ENCODE assay signal across 11 cellular contexts in the genomic region with DNA sequence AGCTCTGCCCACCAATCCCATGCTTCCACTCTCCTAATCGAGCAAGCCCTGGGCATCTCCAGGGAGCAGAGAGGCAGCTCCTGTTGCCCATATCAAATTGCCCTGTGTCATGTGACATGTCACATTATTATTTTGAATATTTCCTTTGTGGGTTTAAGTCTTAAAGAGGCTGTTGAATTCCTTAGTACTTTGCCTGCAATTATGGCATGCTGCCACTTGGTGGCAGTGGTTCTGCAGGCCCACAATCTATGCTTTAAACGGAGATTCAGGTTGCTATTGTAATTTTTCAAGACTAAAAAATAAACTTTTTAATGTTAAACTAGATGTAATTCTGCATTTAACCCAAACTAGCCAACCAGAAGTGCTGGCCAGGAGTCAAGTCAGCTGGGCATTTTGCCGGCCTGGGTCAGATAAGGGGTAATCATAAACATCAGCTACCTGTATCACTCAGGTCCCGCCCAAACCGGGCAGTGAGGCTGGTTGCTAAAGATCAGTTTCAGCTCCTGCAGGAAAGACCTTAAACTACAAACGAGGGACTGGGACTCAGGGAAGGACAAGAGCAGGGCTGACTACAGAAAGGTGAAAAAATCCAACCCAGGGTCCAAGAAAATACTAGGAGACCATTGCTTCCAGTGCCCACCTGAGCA. TPM values are rescaled to one million over a fixed set of nuclear protein-coding genes. Genes with fewer than 3 reads are reported as not detected.
DNase-seq lines count a peak whose midpoint lies in the region; ATAC-seq and TF ChIP-seq lines count a peak whose summit lies in the region.
"Had no signal": no experiment of that assay in that cellular context is flagged by ENCODE, and none has a peak within 500 bp of the region (broad histone marks: within the 10 kb centered on the region; RNA-seq: fewer than 3 reads in every experiment).

No MANE protein-coding gene starts in this region.

- H3K36me3 ChIP-seq in HEK293 (ENCODE audit: control insufficient read depth in 2 of 2, insufficient read depth in 1 of 2, low read length in 2 of 2) (peaks cover 0 to 27% of the 10 kb centered on the region in 2 experiments; a peak in 1 of 3 replicates), mesendoderm (ENCODE audit: control insufficient read depth, insufficient read depth, low read length) (no peaks in the 10 kb centered on the region)
- H3K36me3 ChIP-seq: vagina had no signal

- no peak overlapping the region for H3K18ac ChIP-seq in mesendoderm (ENCODE audit: low read length)

- peaks cover 20% of the 10 kb centered on the region for H3K4me1 ChIP-seq in HEK293 (ENCODE audit: control insufficient read depth, insufficient read depth, low read length)
- H3K4me1 ChIP-seq in mesendoderm (ENCODE audit: control insufficient read depth, low read depth, low read length) = no peaks in the 10 kb centered on the region
- H3K4me1 ChIP-seq: vagina had no signal

- no peak overlapping the region for H3K4ac ChIP-seq in mesendoderm (ENCODE audit: low read depth, low read length)

- H3K4me3 Mint-ChIP-seq in WTC11 = no peak overlapping the region
- H3K4me3 Mint-ChIP-seq in mesothelial cell of epicardium = no peak overlapping the region

- no peak overlapping the region for H3K27ac Mint-ChIP-seq in WTC11
- H3K27ac Mint-ChIP-seq in mesothelial cell of epicardium = no peak overlapping the region

- CTCF ChIA-PET in HEK293 (lab: Yijun Ruan, JAX) = interaction anchor here (1.1 to 1.5 kb wide), 3 partner anchors 10 to 28 kb away, joined by 3 to 5 read pairs (median 3); no protein-coding TSS in a partner anchor
- CTCF ChIA-PET in WTC11 (lab: Charles Lee) = interaction anchor here (0.7 to 3.0 kb wide), 8 partner anchors 10 to 133 kb away, joined by 3 to 13 read pairs (median 4); no protein-coding TSS in a partner anchor

- DNase-seq in CMK (ENCODE audit: low read depth) (peak; percentile 39), WTC11 (ENCODE audit: low spot score) (no peak), mesothelial cell of epicardium (ENCODE audit: low spot score in 2 of 2, unreplicated experiment in 2 of 2) (no peak), T-helper 1 cell (no peak), mesendoderm (no peak), T-helper 2 cell (no peak)
- DNase-seq: dorsolateral prefrontal cortex had no signal

- H2BK15ac ChIP-seq in mesendoderm (replicated peaks; ENCODE audit: low read depth) = no peak overlapping the region

- no peak overlapping the region for H3K4me2 ChIP-seq in mesendoderm (ENCODE audit: low read length)

- no peak overlapping the region for H4K5ac ChIP-seq in mesendoderm (ENCODE audit: low read length)

- H3K27me3 Mint-ChIP-seq in WTC11 (ENCODE audit: low read depth) = peaks cover 7% of the 10 kb centered on the region; the same call in 1 of the 2 replicates
- peaks cover 39% of the 10 kb centered on the region for H3K27me3 Mint-ChIP-seq in mesothelial cell of epicardium (ENCODE audit: low read depth)

- H3K9me3 Mint-ChIP-seq in WTC11 (peaks cover 10% of the 10 kb centered on the region), mesothelial cell of epicardium (peaks cover 8% of the 10 kb centered on the region)

- H3K79me2 ChIP-seq in mesendoderm (ENCODE audit: control insufficient read depth, insufficient read depth, low read length) = no peaks in the 10 kb centered on the region

- H4K8ac ChIP-seq in mesendoderm (ENCODE audit: low read depth, low read length) = no peak overlapping the region

- no peak overlapping the region for H3K27ac ChIP-seq in HEK293 (ENCODE audit: extremely low read depth, low read depth, low read length)
- no peak overlapping the region for H3K27ac ChIP-seq in mesendoderm (ENCODE audit: low read depth, low read length)
- H3K27ac ChIP-seq: dorsolateral prefrontal cortex, vagina had no signal

- no CpG with 5 or more reads among the region's 6 CpGs for WGBS in mesendoderm (ENCODE audit: extremely low coverage, insufficient coverage, low lambda C conversion rate)

- no peak overlapping the region for H3K56ac ChIP-seq in mesendoderm (ENCODE audit: low read length)

- no peak for TF ChIP-seq CTCF in HEK293 (tag by site-specific recombination; IDR thresholded peaks at IDR 0.05)
- peak; percentile 60 for TF ChIP-seq CTCF in WTC11 (IDR thresholded peaks at IDR 0.05)
- peak; percentile 64 for TF ChIP-seq CTCF in mesothelial cell of epicardium (IDR thresholded peaks at IDR 0.05; ENCODE audit: unreplicated experiment)

- no peaks in the 10 kb centered on the region for H3K79me1 ChIP-seq in mesendoderm (ENCODE audit: low read length)

- H3K4me1 Mint-ChIP-seq in WTC11 (no peaks in the 10 kb centered on the region), mesothelial cell of epicardium (no peaks in the 10 kb centered on the region)

- no peak overlapping the region for H3K23ac ChIP-seq in mesendoderm (ENCODE audit: low read length)

- H3K36me3 Mint-ChIP-seq in WTC11 = peaks cover 5% of the 10 kb centered on the region
- no peaks in the 10 kb centered on the region for H3K36me3 Mint-ChIP-seq in mesothelial cell of epicardium

- H3K9me3 ChIP-seq in HEK293 (ENCODE audit: control insufficient read depth, insufficient read depth, low read depth, low read length) = no peaks in the 10 kb centered on the region
- H3K9me3 ChIP-seq: vagina had no signal

- POLR2A ChIA-PET in HEK293 (lab: Yijun Ruan, JAX) (no interaction called here), WTC11 (lab: Charles Lee) (no interaction called here)

- H2BK120ac ChIP-seq in mesendoderm (ENCODE audit: low read depth, low read length) = no peak overlapping the region

- H3K4me3 ChIP-seq in HEK293 (ENCODE audit: low read depth, low read length) (no peak overlapping the region), mesendoderm (ENCODE audit: low read length) (no peak overlapping the region)
- H3K4me3 ChIP-seq: dorsolateral prefrontal cortex, vagina had no signal

- H2AK5ac ChIP-seq in mesendoderm (ENCODE audit: low read length) = no peak overlapping the region

- H3K27me3 ChIP-seq in mesendoderm (ENCODE audit: insufficient read depth, low read length, poor library complexity) = no peaks in the 10 kb centered on the region
- H3K27me3 ChIP-seq: dorsolateral prefrontal cortex, vagina had no signal

- no peak overlapping the region for H3K9ac ChIP-seq in mesendoderm (ENCODE audit: low read length)

- ATAC-seq in WTC11 (no peak), HG03565 (IDR thresholded peaks at IDR 0.05; ENCODE audit: unreplicated experiment) (no peak)
- ATAC-seq: sciatic nerve had no signal

- no peak overlapping the region for H2BK5ac ChIP-seq in mesendoderm (ENCODE audit: low read length)

TF ChIP-seq in HEK293, 187 proteins besides CTCF, POLR2A, EP300 and RAD21:
- no peak for TF ChIP-seq YY2 (tag by site-specific recombination; IDR thresholded peaks at IDR 0.05)
- TF ChIP-seq, protein P1, sequence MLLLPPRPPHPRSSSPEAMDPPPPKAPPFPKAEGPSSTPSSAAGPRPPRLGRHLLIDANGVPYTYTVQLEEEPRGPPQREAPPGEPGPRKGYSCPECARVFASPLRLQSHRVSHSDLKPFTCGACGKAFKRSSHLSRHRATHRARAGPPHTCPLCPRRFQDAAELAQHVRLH (tag by site-specific recombination; IDR thresholded peaks at IDR 0.05) = 0 out of 2 replicates have a peak, but pooled peaks have one; percentile 21
- peak; percentile 79 for TF ChIP-seq SETDB1 (IDR thresholded peaks at IDR 0.05; ENCODE audit: insufficient read length, low read length)

TF ChIP-seq in WTC11, 78 proteins besides CTCF, POLR2A, EP300 and RAD21 (continues in another document):
- TF ChIP-seq OVOL2 (CRISPR knock-in tag; IDR thresholded peaks at IDR 0.05; ENCODE audit: borderline replicate concordance) (no peak), ZNF263 (CRISPR knock-in tag; IDR thresholded peaks at IDR 0.05; ENCODE audit: low read depth) (no peak), TCF7 (CRISPR knock-in tag; IDR thresholded peaks at IDR 0.05; ENCODE audit: low read depth) (no peak), ARID4B (CRISPR knock-in tag; IDR thresholded peaks at IDR 0.05; ENCODE audit: borderline replicate concordance) (no peak)

RNA-seq across cellular contexts. Expression of gene ARHGEF16, which starts 37.3 kb away (rescaled TPM):
- total RNA-seq in WTC11 (2021) (15.5 to 17.2 TPM (median 16.1 TPM) in 3 replicates), mesothelial cell of epicardium (20.1 to 20.3 TPM (median 20.3 TPM) in 3 replicates)
- 8.4 TPM for polyA plus RNA-seq in mesendoderm (2013, experiment 1 of 2)
- 8.1 TPM for polyA plus RNA-seq in mesendoderm (2013, experiment 2 of 2)
